ENCODE assay signal across 12 cellular contexts in the genomic region with DNA sequence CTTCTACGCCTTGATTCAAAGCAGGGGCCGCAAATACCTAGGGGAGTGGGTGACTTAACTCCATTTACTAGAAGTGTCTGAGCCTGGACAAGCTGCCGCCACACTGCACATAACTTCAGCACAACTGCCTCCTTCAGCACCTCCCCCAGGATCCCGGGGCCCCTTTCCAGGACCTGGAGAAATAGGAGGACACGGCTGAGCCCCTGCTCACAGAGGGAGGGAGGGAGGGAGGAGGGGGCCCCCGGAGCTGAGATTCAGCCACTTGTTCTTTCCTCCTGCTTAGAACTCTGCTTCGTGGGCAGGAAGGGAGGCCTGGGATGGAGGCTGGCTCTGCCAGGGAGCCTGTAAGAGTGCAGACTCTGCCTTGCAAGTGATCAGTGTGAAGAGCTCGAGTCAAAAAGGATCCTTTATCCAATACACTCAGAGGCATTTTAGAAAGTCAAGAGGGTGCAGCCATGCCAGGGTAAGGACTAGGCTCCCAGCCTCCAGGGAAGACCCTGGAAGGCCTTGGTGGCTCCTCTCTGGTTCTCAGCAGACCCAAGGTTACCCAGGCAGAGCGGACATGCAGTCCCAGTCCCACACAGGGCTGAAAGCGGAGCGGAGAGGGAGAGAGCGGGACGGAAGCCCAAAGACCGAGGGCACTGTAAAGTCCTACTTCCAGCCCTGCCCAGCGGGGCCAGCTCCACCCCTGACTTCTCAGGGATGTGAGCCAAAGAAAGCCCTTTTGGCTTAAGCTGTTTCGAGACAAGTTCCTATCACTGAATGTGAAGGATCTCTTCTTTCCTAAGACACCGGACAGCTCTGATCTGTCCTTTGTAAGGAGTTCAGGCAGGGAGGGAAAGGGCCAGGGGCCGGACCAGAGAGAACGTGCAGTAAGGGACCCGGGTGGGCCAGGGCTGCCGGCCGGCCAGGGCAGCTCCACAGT. TPM values are rescaled to one million over a fixed set of nuclear protein-coding genes. Genes with fewer than 3 reads are reported as not detected.
DNase-seq lines count a peak whose midpoint lies in the region; ATAC-seq and TF ChIP-seq lines count a peak whose summit lies in the region.
"Had no signal": no experiment of that assay in that cellular context is flagged by ENCODE, and none has a peak within 500 bp of the region (broad histone marks: within the 10 kb centered on the region; RNA-seq: fewer than 3 reads in every experiment).

No MANE protein-coding gene starts in this region.

- TF ChIP-seq POLR2A in sigmoid colon (IDR thresholded peaks at IDR 0.05), result no peak

- H3K4me1 Mint-ChIP-seq in GM23338 (peaks cover 29% of the 10 kb centered on the region), chondrocyte (ENCODE audit: low read depth) (peaks cover 77% of the 10 kb centered on the region), Caco-2 (ENCODE audit: low read depth, unreplicated experiment) (no peaks in the 10 kb centered on the region)

- no peaks in the 10 kb centered on the region for H3K9me2 ChIP-seq in GM23338 (ENCODE audit: insufficient read depth)

- H3K27ac Mint-ChIP-seq in GM23338 (peak overlapping the region; percentile 93), chondrocyte (ENCODE audit: unreplicated experiment) (peak overlapping the region; percentile 97), Caco-2 (ENCODE audit: unreplicated experiment) (no peak overlapping the region)
- H3K27ac Mint-ChIP-seq: naive B cell had no signal

- H3K27me3 ChIP-seq in GM23338 (ENCODE audit: insufficient read depth) (no peaks in the 10 kb centered on the region), sigmoid colon (no peaks in the 10 kb centered on the region), Caco-2 (replicated peaks; ENCODE audit: control insufficient read depth, insufficient read depth, low read length) (no peaks in the 10 kb centered on the region), A673 (replicated peaks; ENCODE audit: insufficient read depth, low read depth, low read length, poor library complexity) (no peaks in the 10 kb centered on the region)

- H3K4me3 ChIP-seq in GM23338, result peak overlapping the region; percentile 52
- peak overlapping the region; percentile 5 to 38 (median 32) for H3K4me3 ChIP-seq in sigmoid colon
- H3K4me3 ChIP-seq in Caco-2 (ENCODE audit: low read depth, low read length), result no peak overlapping the region
- no peak overlapping the region for H3K4me3 ChIP-seq in A673 (ENCODE audit: low read depth, low read length, poor library complexity, severe bottlenecking)

- H3K27me3 Mint-ChIP-seq in GM23338 (ENCODE audit: insufficient read depth, low read depth, poor library complexity) (peaks cover 29% of the 10 kb centered on the region), chondrocyte (ENCODE audit: low read depth) (no peaks in the 10 kb centered on the region), Caco-2 (ENCODE audit: insufficient read depth, unreplicated experiment) (no peaks in the 10 kb centered on the region)

- H3F3A ChIP-seq in GM23338 (replicated peaks; ENCODE audit: low read depth), result peaks cover 18% of the 10 kb centered on the region

- POLR2A ChIA-PET in Caco-2 (lab: Charles Lee) (no interaction called here), A673 (lab: Charles Lee; ENCODE audit: low non-redundant PET) (no interaction called here)

- no peaks in the 10 kb centered on the region for H3K79me2 ChIP-seq in GM23338 (replicated peaks; ENCODE audit: insufficient read depth)

- no peaks in the 10 kb centered on the region for H3K36me3 ChIP-seq in GM23338 (ENCODE audit: insufficient read depth)
- no peaks in the 10 kb centered on the region for H3K36me3 ChIP-seq in sigmoid colon
- H3K36me3 ChIP-seq in Caco-2 (ENCODE audit: control insufficient read depth, insufficient read depth, low read length), result no peaks in the 10 kb centered on the region
- no peaks in the 10 kb centered on the region for H3K36me3 ChIP-seq in A673 (ENCODE audit: insufficient read depth, low read length, poor library complexity, severe bottlenecking)

- WGBS in sigmoid colon, 2 donors, result 46 to 78% methylated on average over 22 of the region's 22 CpGs

- TF ChIP-seq CTCF in GM23338 (conservative IDR thresholded peaks at IDR 0.05; ENCODE audit: low read depth in 2 of 2) (no peak), chondrocyte (IDR thresholded peaks at IDR 0.05) (no peak), sigmoid colon (IDR thresholded peaks at IDR 0.05) (no peak), Caco-2 (IDR thresholded peaks at IDR 0.05; ENCODE audit: insufficient read depth in 1 of 2, low read depth in 1 of 2, low read length in 1 of 2, severe bottlenecking in 1 of 2, unreplicated experiment in 1 of 2) (no peak), A673 (conservative IDR thresholded peaks at IDR 0.05; ENCODE audit: low read depth, low read length) (no peak)

- no peaks in the 10 kb centered on the region for H3K9me3 Mint-ChIP-seq in GM23338
- H3K9me3 Mint-ChIP-seq in chondrocyte (ENCODE audit: low read depth), result no peaks in the 10 kb centered on the region
- H3K9me3 Mint-ChIP-seq in Caco-2 (ENCODE audit: unreplicated experiment), result no peaks in the 10 kb centered on the region

- DNase-seq in GM23338 (ENCODE audit: low spot score) (peak; percentile 57), chondrocyte (ENCODE audit: low spot score) (no peak), kidney tubule cell (ENCODE audit: low spot score) (peak; percentile 44), sigmoid colon (peak; percentile 79), NCI-H1417 (lab: John Stamatoyannopoulos, UW) (no peak), Caco-2 (no peak), NCI-H1417 treated with DMSO at 0.1 percent for 48 hours (lab: John Stamatoyannopoulos, UW) (no peak), A673 (ENCODE audit: low spot score) (no peak)
- DNase-seq: naive B cell; NCI-H2029 treated with DMSO at 0.1 percent for 48 hours; stimulated activated CD8-positive, alpha-beta memory T cell treated with anti-CD3 and anti-CD28 coated beads, Interleukin-4, amount 100 ng/mL, for 48 hours; T1000 had no signal

- H2AFZ ChIP-seq in GM23338, result peak overlapping the region; percentile 88

- no peaks in the 10 kb centered on the region for H4K20me1 ChIP-seq in GM23338 (replicated peaks; ENCODE audit: insufficient read depth)

- no peak for TF ChIP-seq EP300 in sigmoid colon (IDR thresholded peaks at IDR 0.05)

- no peaks in the 10 kb centered on the region for H3K9me3 ChIP-seq in sigmoid colon
- H3K9me3 ChIP-seq in Caco-2, result no peaks in the 10 kb centered on the region
- H3K9me3 ChIP-seq in A673 (ENCODE audit: low read depth, low read length, poor library complexity, severe bottlenecking), result no peaks in the 10 kb centered on the region

- H3K4me3 Mint-ChIP-seq in GM23338, result peak overlapping the region; percentile 66; the same call in 2 of the 3 replicates
- peak overlapping the region; percentile 59 for H3K4me3 Mint-ChIP-seq in chondrocyte (ENCODE audit: unreplicated experiment)
- H3K4me3 Mint-ChIP-seq in Caco-2 (ENCODE audit: unreplicated experiment), result no peak overlapping the region
- H3K4me3 Mint-ChIP-seq: naive B cell had no signal

- CTCF ChIA-PET in Caco-2 (lab: Charles Lee), result no interaction called here
- CTCF ChIA-PET in A673 (lab: Charles Lee), result no interaction called here

- peaks cover 24% of the 10 kb centered on the region for H3K4me1 ChIP-seq in GM23338 (ENCODE audit: insufficient read depth)
- peaks cover 0 to 53% (median 51%) of the 10 kb centered on the region in 4 donors for H3K4me1 ChIP-seq in sigmoid colon
- no peaks in the 10 kb centered on the region for H3K4me1 ChIP-seq in Caco-2
- H3K4me1 ChIP-seq in A673 (ENCODE audit: insufficient read depth, low read length, poor library complexity, severe bottlenecking), result no peaks in the 10 kb centered on the region

- H3K4me2 ChIP-seq in GM23338, result peak overlapping the region; percentile 81

- H3K36me3 Mint-ChIP-seq in GM23338 (ENCODE audit: low read depth) (no peaks in the 10 kb centered on the region), chondrocyte (ENCODE audit: low read depth) (no peaks in the 10 kb centered on the region), Caco-2 (ENCODE audit: insufficient read depth, unreplicated experiment) (no peaks in the 10 kb centered on the region)
- H3K36me3 Mint-ChIP-seq: naive B cell had no signal

- peak overlapping the region; percentile 92 for H3K27ac ChIP-seq in GM23338 (ENCODE audit: low read depth)
- peak overlapping the region; percentile 86 to 97 (median 90) for H3K27ac ChIP-seq in sigmoid colon
- no peak overlapping the region for H3K27ac ChIP-seq in A673 (ENCODE audit: low read depth, low read length, poor library complexity, severe bottlenecking)

- ATAC-seq in GM23338, result peak; percentile 60

- BruUV-seq in Caco-2 (replicated peaks; lab: Mats Ljungman, UMichigan), result no TSS peak
- no TSS peak for BruUV-seq in A673 (replicated peaks; lab: Mats Ljungman, UMichigan)

- intact Hi-C loops in sigmoid colon (cut with DNase I), result no loop called here
- intact Hi-C loops in Caco-2 (cut with micrococcal nuclease; ENCODE audit: unreplicated experiment), result no loop called here
- intact Hi-C loops in A673 (cut with micrococcal nuclease; ENCODE audit: unreplicated experiment), result no loop called here

TF ChIP-seq in GM23338, 12 proteins besides CTCF, POLR2A, EP300 and RAD21:
- TF ChIP-seq, protein P1, sequence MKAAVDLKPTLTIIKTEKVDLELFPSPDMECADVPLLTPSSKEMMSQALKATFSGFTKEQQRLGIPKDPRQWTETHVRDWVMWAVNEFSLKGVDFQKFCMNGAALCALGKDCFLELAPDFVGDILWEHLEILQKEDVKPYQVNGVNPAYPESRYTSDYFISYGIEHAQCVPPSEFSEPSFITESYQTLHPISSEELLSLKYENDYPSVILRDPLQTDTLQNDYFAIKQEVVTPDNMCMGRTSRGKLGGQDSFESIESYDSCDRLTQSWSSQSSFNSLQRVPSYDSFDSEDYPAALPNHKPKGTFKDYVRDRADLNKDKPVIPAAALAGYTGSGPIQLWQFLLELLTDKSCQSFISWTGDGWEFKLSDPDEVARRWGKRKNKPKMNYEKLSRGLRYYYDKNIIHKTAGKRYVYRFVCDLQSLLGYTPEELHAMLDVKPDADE (IDR thresholded peaks at IDR 0.05), result no peak

RNA-seq across cellular contexts. Expression of a gene that starts 8.6 kb away (rescaled TPM):
- 56.0 and 63.6 TPM in 2 replicates for total RNA-seq in GM23338 (2014; rRNA removed; shearing (Covaris generic))
- polyA plus RNA-seq in GM23338 (2016; fragmentation: Nextera tagmentation; extraction: Ambion mirVana) (24.4 and 29.2 TPM in 2 replicates), sigmoid colon (1 to 10 TPM; 2.4 to 8.2 (median 3.0) TPM)
- total RNA-seq in chondrocyte (71.6 to 188 TPM (median 187 TPM) in 3 replicates), sigmoid colon (10 to 100 TPM; 24.3 to 95.3 (median 52.7) TPM), Caco-2 (2022) (3.3 and 5.2 TPM in 2 replicates), A673 (2021) (14.3 and 14.9 TPM in 2 replicates)

Comparison
In these comparisons a context has a peak if more than half of its experiments do, and no peak if none do; other contexts are left out.
1. DNase-seq: peak in GM23338 (single experiment), kidney tubule cell (single experiment) and sigmoid colon (single experiment); none in chondrocyte (single experiment), NCI-H1417 (0 of 3), Caco-2 (0 of 2), NCI-H1417 treated with DMSO at 0.1 percent for 48 hours (single experiment) and A673 (single experiment).
2. H3K4me3 ChIP-seq: peak in GM23338 (single experiment) and sigmoid colon (4 of 4); none in Caco-2 (single experiment) and A673 (single experiment).